In genomic region chr1:16140068-16140596, GRCh38 we compare ENCODE assay signal across 15 cellular contexts. TPM values are rescaled to one million over a fixed set of nuclear protein-coding genes. Genes with fewer than 3 reads are reported as not detected.
DNase-seq lines count a peak whose midpoint lies in the region; TF ChIP-seq lines count a peak whose summit lies in the region.
"Had no signal": no experiment of that assay in that cellular context is flagged by ENCODE, and none has a peak within 500 bp of the region (broad histone marks: within the 10 kb centered on the region; RNA-seq: fewer than 3 reads in every experiment).

No MANE protein-coding gene starts in this region.

- no peak for TF ChIP-seq CTCF in KMS-11 (conservative IDR thresholded peaks at IDR 0.05; ENCODE audit: low read depth, low read length)
- TF ChIP-seq CTCF in osteocyte (IDR thresholded peaks at IDR 0.05) = no peak

- H3K4me1 Mint-ChIP-seq in osteocyte (ENCODE audit: unreplicated experiment) = peaks cover 62% of the 10 kb centered on the region
- H3K4me1 Mint-ChIP-seq in T-helper 2 cell treated with Interferon-gamma antibody and Interleukin-4, amounts not matched to agents 5 μg/mL and 100 μg/mL, for 36 hours (ENCODE audit: low read depth) = no peaks in the 10 kb centered on the region

- H3K27ac Mint-ChIP-seq in osteocyte (ENCODE audit: unreplicated experiment) = peak overlapping the region; percentile 86
- H3K27ac Mint-ChIP-seq in T-helper 2 cell treated with Interferon-gamma antibody and Interleukin-4, amounts not matched to agents 5 μg/mL and 100 μg/mL, for 36 hours = no peak overlapping the region
- H3K27ac Mint-ChIP-seq: activated CD4-positive, alpha-beta T cell treated with anti-CD3 and anti-CD28 coated beads, Interleukin-2, amount 10 ng/mL, durations not matched to agents 24 days and 14 days had no signal

- no peak overlapping the region for H3K4me3 Mint-ChIP-seq in osteocyte (ENCODE audit: unreplicated experiment)
- no peak overlapping the region for H3K4me3 Mint-ChIP-seq in T-helper 2 cell treated with Interferon-gamma antibody and Interleukin-4, amounts not matched to agents 5 μg/mL and 100 μg/mL, for 36 hours
- H3K4me3 Mint-ChIP-seq: activated CD4-positive, alpha-beta T cell treated with anti-CD3 and anti-CD28 coated beads, Interleukin-2, amount 10 ng/mL, durations not matched to agents 24 days and 14 days had no signal

- H3K9ac ChIP-seq in BLaER1 (peak overlapping the region; percentile 68; the same call in 1 of the 2 replicates), KMS-11 (no peak overlapping the region; the same call in 1 of the 2 replicates)

- H3K4me3 ChIP-seq in BLaER1 = no peak overlapping the region
- no peak overlapping the region for H3K4me3 ChIP-seq in KMS-11 (IDR thresholded peaks at IDR 0.05; ENCODE audit: insufficient read depth, low read depth, low read length)
- peak overlapping the region in 1 of 2 donors; percentile 3 for H3K4me3 ChIP-seq in esophagus (ENCODE audit: low read depth in 1 of 2, low read length in 2 of 2)
- H3K4me3 ChIP-seq: thoracic aorta had no signal

- DNase-seq in osteocyte (ENCODE audit: extremely low spot score, unreplicated experiment) (no peak), H4 (ENCODE audit: low spot score) (no peak), RPMI8226 (no peak), occipital lobe (lab: John Stamatoyannopoulos, UW) (no peak)
- no peak for DNase-seq in T-helper 2 cell treated with Interferon-gamma antibody and Interleukin-4, amounts not matched to agents 5 μg/mL and 100 μg/mL, for 36 hours (ENCODE audit: low spot score)
- DNase-seq: activated CD4-positive, alpha-beta T cell treated with anti-CD3 and anti-CD28 coated beads, Interleukin-2, amount 10 ng/mL, durations not matched to agents 24 days and 14 days; AML-193; NCI-H1048; NCI-H2171; SHP77; stimulated activated CD4-positive, alpha-beta T cell treated with anti-CD3 and anti-CD28 coated beads, Interleukin-1b, Interleukin-23, amount 100 ng/mL, for 48 hours had no signal

- H3K27me3 Mint-ChIP-seq in osteocyte (ENCODE audit: unreplicated experiment) = no peaks in the 10 kb centered on the region
- H3K27me3 Mint-ChIP-seq in T-helper 2 cell treated with Interferon-gamma antibody and Interleukin-4, amounts not matched to agents 5 μg/mL and 100 μg/mL, for 36 hours (ENCODE audit: low read depth) = peaks cover 3% of the 10 kb centered on the region

- H3K27me3 ChIP-seq in BLaER1 (peaks cover 2% of the 10 kb centered on the region), KMS-11 (ENCODE audit: insufficient read depth, low read depth) (no peaks in the 10 kb centered on the region), esophagus (ENCODE audit: control insufficient read depth in 1 of 2, insufficient read depth in 2 of 2, low read length in 2 of 2) (no peaks in the 10 kb centered on the region)

- H3K4me2 ChIP-seq in BLaER1 = peak overlapping the region; percentile 97
- peak overlapping the region; percentile 90; the same call in 1 of the 2 replicates for H3K4me2 ChIP-seq in KMS-11

- peaks cover 32% of the 10 kb centered on the region for H3K36me3 Mint-ChIP-seq in osteocyte (ENCODE audit: unreplicated experiment)
- H3K36me3 Mint-ChIP-seq in T-helper 2 cell treated with Interferon-gamma antibody and Interleukin-4, amounts not matched to agents 5 μg/mL and 100 μg/mL, for 36 hours (ENCODE audit: low read depth) = no peaks in the 10 kb centered on the region

- H3K9me3 Mint-ChIP-seq in osteocyte (ENCODE audit: unreplicated experiment) = no peaks in the 10 kb centered on the region
- no peaks in the 10 kb centered on the region for H3K9me3 Mint-ChIP-seq in T-helper 2 cell treated with Interferon-gamma antibody and Interleukin-4, amounts not matched to agents 5 μg/mL and 100 μg/mL, for 36 hours
- H3K9me3 Mint-ChIP-seq: activated CD4-positive, alpha-beta T cell treated with anti-CD3 and anti-CD28 coated beads, Interleukin-2, amount 10 ng/mL, durations not matched to agents 24 days and 14 days had no signal

- H3K9me3 ChIP-seq in BLaER1 = no peaks in the 10 kb centered on the region
- H3K9me3 ChIP-seq in esophagus (ENCODE audit: control insufficient read depth in 2 of 2, insufficient read depth in 1 of 2, low read depth in 1 of 2, low read length in 1 of 2) = peaks cover 0 to 3% of the 10 kb centered on the region in 2 donors
- H3K9me3 ChIP-seq: thoracic aorta had no signal

- H3K4me1 ChIP-seq in BLaER1 (peaks cover 62% of the 10 kb centered on the region), KMS-11 (ENCODE audit: low read depth, poor library complexity, severe bottlenecking) (peaks cover 43% of the 10 kb centered on the region), esophagus (ENCODE audit: control insufficient read depth in 2 of 2, insufficient read depth in 2 of 2, low read length in 1 of 2) (peaks cover 11 to 42% of the 10 kb centered on the region in 2 donors)

- H2AFZ ChIP-seq in KMS-11 (ENCODE audit: low read depth) = no peak overlapping the region

- H4K20me1 ChIP-seq in BLaER1 (peaks cover 35% of the 10 kb centered on the region; the same call in 1 of the 2 replicates), KMS-11 (ENCODE audit: insufficient read depth) (no peaks in the 10 kb centered on the region)

- H3K36me3 ChIP-seq in BLaER1 = no peaks in the 10 kb centered on the region
- H3K36me3 ChIP-seq in KMS-11 (ENCODE audit: insufficient read depth) = no peaks in the 10 kb centered on the region
- peaks cover under 1 to 63% of the 10 kb centered on the region in 2 donors for H3K36me3 ChIP-seq in esophagus (ENCODE audit: control insufficient read depth in 2 of 2, insufficient read depth in 2 of 2, low read length in 1 of 2)

- 95 to 96% methylated on average over 7 of the region's 7 CpGs for WGBS in esophagus, 2 donors

- no peaks in the 10 kb centered on the region for H3K79me2 ChIP-seq in KMS-11 (ENCODE audit: insufficient read depth, low read depth)

- H3K27ac ChIP-seq in BLaER1 (peak overlapping the region; percentile 87; the same call in 1 of the 2 replicates), KMS-11 (peak overlapping the region; percentile 61; the same call in 1 of the 2 replicates), esophagus (ENCODE audit: low read depth in 2 of 2, low read length in 1 of 2) (peak overlapping the region; percentile 50 to 74)

RNA-seq across cellular contexts. Expression of gene EPHA2, which starts 15.7 kb away (rescaled TPM):
- polyA plus RNA-seq in esophagus = 100 to 1,000 TPM; 111 to 133 TPM
- 152 and 155 TPM in 2 replicates for total RNA-seq in osteocyte
- 10.1 and 14.2 TPM in 2 replicates for total RNA-seq in H4 (2014; rRNA removed; shearing (Covaris generic))
- 1.1 TPM for total RNA-seq in occipital lobe
- total RNA-seq: activated CD4-positive, alpha-beta T cell treated with anti-CD3 and anti-CD28 coated beads, Interleukin-2, amount 10 ng/mL, durations not matched to agents 24 days and 14 days had no signal

Comparison
In these comparisons a context has a peak if more than half of its experiments do, and no peak if none do; other contexts are left out.
1. RNA of gene EPHA2, which starts 15.7 kb away (total RNA-seq): 152 to 155 TPM in osteocyte; 10.1 to 14.2 TPM in H4 and 1.1 TPM in occipital lobe (single experiment); every median in the first group is over 10 times any median in the second.
2. Peak in every context shown above with its lines, with median percentiles within 50 percentile points of each other: H3K27ac ChIP-seq.